In genomic region chr2:127526940-127527804, GRCh38 we compare ENCODE assay signal across 8 cellular contexts. TPM values are rescaled to one million over a fixed set of nuclear protein-coding genes. Genes with fewer than 3 reads are reported as not detected.
DNase-seq lines count a peak whose midpoint lies in the region; ATAC-seq and TF ChIP-seq lines count a peak whose summit lies in the region.

No MANE protein-coding gene starts in this region.

- intact Hi-C loops in stomach (cut with DNase I; ENCODE audit: low total_unique reads), result no loop called here

- no peaks in the 10 kb centered on the region for H3K27me3 ChIP-seq in stomach

- no peak for TF ChIP-seq CTCF in stomach (IDR thresholded peaks at IDR 0.05)

- DNase-seq in M059J (ENCODE audit: low read depth) (peak; percentile 56), amniotic epithelial cell (ENCODE audit: low read depth) (peak; percentile 28), iPS-NIHi7 (ENCODE audit: extremely low spot score) (peak; percentile 33), stomach (no peak), DMS114 treated with DMSO at 0.1 percent for 48 hours (lab: John Stamatoyannopoulos, UW; ENCODE audit: unreplicated experiment) (no peak)
- DNase-seq in activated CD4-positive, alpha-beta T cell treated with anti-CD3 and anti-CD28 coated beads, Interleukin-2, amount 50 U/mL, for 4 hours, result no peak

- peak overlapping the region; percentile 93 to 98 (median 97) for H3K27ac ChIP-seq in stomach

- H3K9me3 ChIP-seq in ES-I3 (ENCODE audit: control insufficient read depth, insufficient read depth, low read length) (no peaks in the 10 kb centered on the region), stomach (no peaks in the 10 kb centered on the region)

- H3K4me3 ChIP-seq in stomach, result peak overlapping the region; percentile 81 to 92 (median 84)

- H3K4me1 ChIP-seq in ES-I3 (ENCODE audit: insufficient read depth, low read length), result peaks cover 15% of the 10 kb centered on the region; the same call in 1 of the 2 replicates
- H3K4me1 ChIP-seq in stomach, result peaks cover 9 to 35% (median 27%) of the 10 kb centered on the region in 4 donors

- ATAC-seq in GM21529 (IDR thresholded peaks at IDR 0.05; ENCODE audit: unreplicated experiment), result peak; percentile 8

- H3K9ac ChIP-seq in ES-I3 (ENCODE audit: low read depth, low read length), result peak overlapping the region; percentile 89

- 12 to 17% (median 15%) methylated on average over 16 of the region's 16 CpGs for WGBS in stomach, 5 donors

- peaks cover 3% of the 10 kb centered on the region; the same call in 1 of the 2 replicates for H3K36me3 ChIP-seq in ES-I3 (ENCODE audit: insufficient read depth, low read length)
- H3K36me3 ChIP-seq in stomach, result peaks cover 0 to 16% (median 13%) of the 10 kb centered on the region in 4 donors

- no peak for TF ChIP-seq POLR2A in stomach (IDR thresholded peaks at IDR 0.05)

- no peak for TF ChIP-seq EP300 in stomach (IDR thresholded peaks at IDR 0.05)

RNA-seq across cellular contexts. Expression of gene IWS1, which starts 0.9 kb away (rescaled TPM):
- total RNA-seq in M059J (2014; rRNA removed; shearing (Covaris generic)), result 31.8 and 43.4 TPM in 2 replicates
- 100 to 1,000 TPM in 2 of 5 donors, 10 to 100 TPM in 3; 27.4 to 145 (median 92.2) TPM for total RNA-seq in stomach
- 10 to 100 TPM; 18.7 to 20.7 (median 20.6) TPM for polyA plus RNA-seq in stomach

RNA-seq across cellular contexts. Expression of gene MYO7B, which starts 8.3 kb away (rescaled TPM):
- 5.8 and 10.9 TPM in 2 replicates for total RNA-seq in M059J (2014; rRNA removed; shearing (Covaris generic))
- total RNA-seq in stomach, result 100 to 1,000 TPM in 1 of 5 donors, 1 to 10 TPM in 1, under 1 TPM in 1, not detected in 2; under 0.01 to 155 (median 2.8) TPM
- polyA plus RNA-seq in stomach, result under 1 TPM; 0.31 to 0.50 (median 0.46) TPM

Comparison
In these comparisons a context has a peak if more than half of its experiments do, and no peak if none do; other contexts are left out.
1. DNase-seq: peak in M059J (single experiment), amniotic epithelial cell (single experiment) and iPS-NIHi7 (single experiment); none in stomach (single experiment), activated CD4-positive, alpha-beta T cell treated with anti-CD3 and anti-CD28 coated beads, Interleukin-2, amount 50 U/mL, for 4 hours (0 of 2) and DMS114 treated with DMSO at 0.1 percent for 48 hours (single experiment).